Comparison of ENCODE assay signal across 14 cellular contexts in the genomic region with DNA sequence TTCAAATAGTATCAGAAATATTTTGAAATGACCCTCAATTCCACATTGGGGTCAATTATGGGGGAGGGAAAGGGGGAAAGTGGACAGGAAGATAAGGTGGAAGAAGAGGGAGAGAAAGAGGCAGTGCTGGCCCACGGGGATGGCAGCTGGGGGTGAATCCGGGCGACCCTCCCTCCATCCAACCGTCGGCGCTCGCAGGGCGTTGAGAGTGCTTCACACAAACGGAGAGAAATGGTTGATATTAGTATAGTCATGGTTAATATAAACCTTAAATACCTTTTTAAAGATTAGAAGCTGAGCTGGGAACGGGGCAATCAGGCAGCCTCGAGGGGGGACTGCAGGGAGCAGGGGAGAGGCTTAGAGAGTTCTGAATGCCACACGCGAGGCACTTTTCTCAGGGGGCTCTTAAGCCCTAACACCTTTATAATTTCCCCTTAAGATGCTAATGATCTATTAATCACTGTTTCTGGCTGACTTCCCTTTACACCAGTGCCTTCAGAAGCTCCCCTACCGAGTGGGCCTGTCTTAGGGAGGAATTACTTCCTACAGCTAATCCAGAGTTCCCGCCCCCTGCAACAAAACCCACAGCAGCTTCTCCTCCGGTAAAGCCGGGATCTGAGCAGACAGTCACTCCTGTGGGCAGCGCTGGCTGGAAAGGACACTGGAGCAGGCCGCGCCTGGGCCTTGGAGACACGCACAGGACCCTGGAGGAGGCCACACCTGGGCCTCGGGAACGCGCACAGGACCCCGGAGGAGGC. TPM values are rescaled to one million over a fixed set of nuclear protein-coding genes. Genes with fewer than 3 reads are reported as not detected.
DNase-seq lines count a peak whose midpoint lies in the region; ATAC-seq and TF ChIP-seq lines count a peak whose summit lies in the region.
"Had no signal": no experiment of that assay in that cellular context is flagged by ENCODE, and none has a peak within 500 bp of the region (broad histone marks: within the 10 kb centered on the region; RNA-seq: fewer than 3 reads in every experiment).

No MANE protein-coding gene starts in this region.

- H3K36me3 Mint-ChIP-seq in IgD-negative memory B cell: no peaks in the 10 kb centered on the region
- H3K36me3 Mint-ChIP-seq in dendritic cell treated with granulocyte-macrophage colony-stimulating factor and Interleukin-4, amounts not matched to agents 40 ng/mL and 50 ng/mL, for 4 days (ENCODE audit: low read depth): peaks cover 44% of the 10 kb centered on the region
- H3K36me3 Mint-ChIP-seq in nephron progenitor cell (ENCODE audit: low read depth): no peaks in the 10 kb centered on the region
- no peaks in the 10 kb centered on the region for H3K36me3 Mint-ChIP-seq in activated CD4-positive, alpha-beta T cell treated with anti-CD3 and anti-CD28 coated beads, Interleukin-2, amount 10 ng/mL, durations not matched to agents 24 days and 14 days (ENCODE audit: low read depth)

- intact Hi-C loops in dendritic cell treated with granulocyte-macrophage colony-stimulating factor and Interleukin-4, amounts not matched to agents 40 ng/mL and 50 ng/mL, for 4 days (cut with micrococcal nuclease): loop anchor here (2.0 to 5.0 kb wide), 2 partner anchors 39 to 40 kb away; a partner anchor contains a TSS
- intact Hi-C loops in activated CD4-positive, alpha-beta T cell treated with anti-CD3 and anti-CD28 coated beads, Interleukin-2, amount 10 ng/mL, durations not matched to agents 24 days and 14 days (cut with micrococcal nuclease): no loop called here

- no peaks in the 10 kb centered on the region for H3K9me3 Mint-ChIP-seq in IgD-negative memory B cell
- no peaks in the 10 kb centered on the region for H3K9me3 Mint-ChIP-seq in dendritic cell treated with granulocyte-macrophage colony-stimulating factor and Interleukin-4, amounts not matched to agents 40 ng/mL and 50 ng/mL, for 4 days
- H3K9me3 Mint-ChIP-seq in nephron progenitor cell: no peaks in the 10 kb centered on the region
- H3K9me3 Mint-ChIP-seq in activated CD4-positive, alpha-beta T cell treated with anti-CD3 and anti-CD28 coated beads, Interleukin-2, amount 10 ng/mL, durations not matched to agents 24 days and 14 days: no peaks in the 10 kb centered on the region
- H3K9me3 Mint-ChIP-seq: T-cell had no signal

- peak overlapping the region in 2 of 4 donors; percentile 65 to 87 for H3K4me3 Mint-ChIP-seq in IgD-negative memory B cell
- H3K4me3 Mint-ChIP-seq in dendritic cell treated with granulocyte-macrophage colony-stimulating factor and Interleukin-4, amounts not matched to agents 40 ng/mL and 50 ng/mL, for 4 days: peak overlapping the region; percentile 77
- H3K4me3 Mint-ChIP-seq in nephron progenitor cell: no peak overlapping the region
- no peak overlapping the region for H3K4me3 Mint-ChIP-seq in activated CD4-positive, alpha-beta T cell treated with anti-CD3 and anti-CD28 coated beads, Interleukin-2, amount 10 ng/mL, durations not matched to agents 24 days and 14 days

- DNase-seq in CD1c-positive myeloid dendritic cell (ENCODE audit: extremely low spot score): peak; percentile 76
- DNase-seq in nephron progenitor cell: peak; percentile 44
- DNase-seq in NCI-H345 (lab: John Stamatoyannopoulos, UW): no peak
- no peak for DNase-seq in activated CD4-positive, alpha-beta T cell treated with anti-CD3 and anti-CD28 coated beads, Interleukin-2, amount 10 ng/mL, durations not matched to agents 24 days and 14 days
- no peak for DNase-seq in inferior parietal cortex (ENCODE audit: extremely low spot score)
- DNase-seq: dermis blood vessel endothelial cell, foreskin melanocyte, NCI-H187, occipital lobe, T-cell had no signal

- no peaks in the 10 kb centered on the region for H3K27me3 Mint-ChIP-seq in IgD-negative memory B cell
- H3K27me3 Mint-ChIP-seq in dendritic cell treated with granulocyte-macrophage colony-stimulating factor and Interleukin-4, amounts not matched to agents 40 ng/mL and 50 ng/mL, for 4 days: no peaks in the 10 kb centered on the region
- H3K27me3 Mint-ChIP-seq in nephron progenitor cell (ENCODE audit: low read depth, poor library complexity): peaks cover 70% of the 10 kb centered on the region
- no peaks in the 10 kb centered on the region for H3K27me3 Mint-ChIP-seq in activated CD4-positive, alpha-beta T cell treated with anti-CD3 and anti-CD28 coated beads, Interleukin-2, amount 10 ng/mL, durations not matched to agents 24 days and 14 days
- H3K27me3 Mint-ChIP-seq: activated naive CD8-positive, alpha-beta T cell; T-cell had no signal

- peak overlapping the region; percentile 90 to 98 (median 94) for H3K27ac Mint-ChIP-seq in IgD-negative memory B cell
- peak overlapping the region; percentile 85 for H3K27ac Mint-ChIP-seq in dendritic cell treated with granulocyte-macrophage colony-stimulating factor and Interleukin-4, amounts not matched to agents 40 ng/mL and 50 ng/mL, for 4 days
- no peak overlapping the region for H3K27ac Mint-ChIP-seq in nephron progenitor cell
- H3K27ac Mint-ChIP-seq in activated CD4-positive, alpha-beta T cell treated with anti-CD3 and anti-CD28 coated beads, Interleukin-2, amount 10 ng/mL, durations not matched to agents 24 days and 14 days: no peak overlapping the region
- H3K27ac Mint-ChIP-seq: activated naive CD8-positive, alpha-beta T cell had no signal

- no peak for TF ChIP-seq CTCF in nephron progenitor cell (IDR thresholded peaks at IDR 0.05)

- ATAC-seq in HG03442 (IDR thresholded peaks at IDR 0.05; ENCODE audit: unreplicated experiment): no peak
- ATAC-seq: T-cell had no signal

- H3K4me1 Mint-ChIP-seq in IgD-negative memory B cell: peaks cover 15 to 39% (median 25%) of the 10 kb centered on the region in 3 donors
- peaks cover 66% of the 10 kb centered on the region for H3K4me1 Mint-ChIP-seq in dendritic cell treated with granulocyte-macrophage colony-stimulating factor and Interleukin-4, amounts not matched to agents 40 ng/mL and 50 ng/mL, for 4 days (ENCODE audit: low read depth)
- peaks cover 15% of the 10 kb centered on the region for H3K4me1 Mint-ChIP-seq in nephron progenitor cell
- peaks cover 11% of the 10 kb centered on the region for H3K4me1 Mint-ChIP-seq in activated CD4-positive, alpha-beta T cell treated with anti-CD3 and anti-CD28 coated beads, Interleukin-2, amount 10 ng/mL, durations not matched to agents 24 days and 14 days

RNA-seq across cellular contexts. Expression of a gene that starts 39.5 kb away (rescaled TPM):
- polyA plus RNA-seq in IgD-negative memory B cell: 21.3 TPM
- 14.3 and 15.5 TPM in 2 replicates for total RNA-seq in activated CD4-positive, alpha-beta T cell treated with anti-CD3 and anti-CD28 coated beads, Interleukin-2, amount 10 ng/mL, durations not matched to agents 24 days and 14 days

Comparison
In these comparisons a context has a peak if more than half of its experiments do, and no peak if none do; other contexts are left out.
1. DNase-seq: peak in CD1c-positive myeloid dendritic cell (single experiment) and nephron progenitor cell (single experiment); none in NCI-H345 (single experiment), activated CD4-positive, alpha-beta T cell treated with anti-CD3 and anti-CD28 coated beads, Interleukin-2, amount 10 ng/mL, durations not matched to agents 24 days and 14 days (single experiment) and inferior parietal cortex (single experiment).
2. H3K27ac Mint-ChIP-seq: peak in IgD-negative memory B cell (3 of 3) and dendritic cell treated with granulocyte-macrophage colony-stimulating factor and Interleukin-4, amounts not matched to agents 40 ng/mL and 50 ng/mL, for 4 days (single experiment); none in nephron progenitor cell (single experiment) and activated CD4-positive, alpha-beta T cell treated with anti-CD3 and anti-CD28 coated beads, Interleukin-2, amount 10 ng/mL, durations not matched to agents 24 days and 14 days (single experiment).